ENCODE assay signal across 8 cellular contexts in genomic region chr11:86068138-86068861, GRCh38. TPM values are rescaled to one million over a fixed set of nuclear protein-coding genes. Genes with fewer than 3 reads are reported as not detected.
A peak's percentile ranks its signal among the peaks of the same experiment; 100 is the strongest.
DNase-seq lines count a peak whose midpoint lies in the region; ATAC-seq and TF ChIP-seq lines count a peak whose summit lies in the region.

No MANE protein-coding gene starts in this region.

- peaks cover 56% of the 10 kb centered on the region for H3K79me2 ChIP-seq in fibroblast of lung (ENCODE audit: control insufficient read depth, insufficient read depth, low read length)

- peaks cover 26% of the 10 kb centered on the region for H3K36me3 Mint-ChIP-seq in natural killer cell treated with Interleukin-12 subunit alpha and Interleukin-12 subunit beta and Interleukin-15 and Interleukin-18, amount 100 ng/mL, for 72 hours

- H3K4me3 ChIP-seq in fibroblast of lung (replicated peaks in 1 of 4; ENCODE audit: control extremely low read depth in 1 of 4, insufficient read depth in 1 of 4, low read depth in 3 of 4, low read length in 4 of 4) (peak overlapping the region; percentile 83 to 97 (median 85)), tibial artery (peak overlapping the region; percentile 78 to 85)

- no peaks in the 10 kb centered on the region for H3K9me3 Mint-ChIP-seq in natural killer cell treated with Interleukin-12 subunit alpha and Interleukin-12 subunit beta and Interleukin-15 and Interleukin-18, amount 100 ng/mL, for 72 hours

- no peak overlapping the region for H2AFZ ChIP-seq in fibroblast of lung (ENCODE audit: low read length)

- no peaks in the 10 kb centered on the region for H3K27me3 Mint-ChIP-seq in natural killer cell treated with Interleukin-12 subunit alpha and Interleukin-12 subunit beta and Interleukin-15 and Interleukin-18, amount 100 ng/mL, for 72 hours

- DNase-seq in NCI-H82 (lab: John Stamatoyannopoulos, UW), result peak; percentile 49
- DNase-seq in NCI-H82 treated with DMSO at 0.1 percent for 48 hours (lab: John Stamatoyannopoulos, UW; ENCODE audit: unreplicated experiment), result no peak
- peak; percentile 14 for DNase-seq in NCI-H524 treated with DMSO at 0.1 percent for 48 hours (lab: John Stamatoyannopoulos, UW)
- DNase-seq in activated T-helper 1 cell treated with Interleukin-2 at 50 U/mL for 16 hours (ENCODE audit: low read depth), result peak; percentile 10
- DNase-seq in fibroblast of lung (ENCODE audit: low read depth in 2 of 2), result no peak
- peak; percentile 65 for DNase-seq in natural killer cell treated with Interleukin-12 subunit alpha and Interleukin-12 subunit beta and Interleukin-15 and Interleukin-18, amount 100 ng/mL, for 72 hours (ENCODE audit: low spot score)
- DNase-seq in tibial artery, result peak; percentile 44 to 71

- H3K4me1 ChIP-seq in fibroblast of lung (ENCODE audit: control insufficient read depth, extremely low read depth, insufficient read depth, low read length) (peaks cover 17% of the 10 kb centered on the region), tibial artery (peaks cover 0 to 45% (median 20%) of the 10 kb centered on the region in 4 donors)

- H3K9ac ChIP-seq in fibroblast of lung (ENCODE audit: insufficient read depth, low read length), result peak overlapping the region; percentile 91

- H3K27me3 ChIP-seq in fibroblast of lung (ENCODE audit: control insufficient read depth, insufficient read depth, low read length) (no peaks in the 10 kb centered on the region), tibial artery (no peaks in the 10 kb centered on the region)

- H3K4me1 Mint-ChIP-seq in natural killer cell treated with Interleukin-12 subunit alpha and Interleukin-12 subunit beta and Interleukin-15 and Interleukin-18, amount 100 ng/mL, for 72 hours (ENCODE audit: low read depth in 2 of 2), result peaks cover 31 to 42% of the 10 kb centered on the region in 2 donors

- ATAC-seq in HG02840 (IDR thresholded peaks at IDR 0.05; ENCODE audit: low FRiP score, unreplicated experiment), result peak; percentile 5
- ATAC-seq in natural killer cell treated with Interleukin-12 subunit alpha and Interleukin-12 subunit beta and Interleukin-15 and Interleukin-18, amount 100 ng/mL, for 72 hours, result peak; percentile 24 to 38

- H4K20me1 ChIP-seq in fibroblast of lung (ENCODE audit: control insufficient read depth, extremely low read depth, insufficient read depth, low read length), result peaks cover 7% of the 10 kb centered on the region

- TF ChIP-seq CTCF in fibroblast of lung (conservative IDR thresholded peaks at IDR 0.05 in 1 of 2, IDR thresholded peaks at IDR 0.05 in 1 of 2; ENCODE audit: low read depth in 1 of 2, low read length in 2 of 2), result no peak
- TF ChIP-seq CTCF in tibial artery (IDR thresholded peaks at IDR 0.05), result no peak

- peak overlapping the region; percentile 93 to 94 for H3K27ac Mint-ChIP-seq in natural killer cell treated with Interleukin-12 subunit alpha and Interleukin-12 subunit beta and Interleukin-15 and Interleukin-18, amount 100 ng/mL, for 72 hours

- H3K27ac ChIP-seq in fibroblast of lung (ENCODE audit: insufficient read depth, low read length), result peak overlapping the region; percentile 94
- peak overlapping the region; percentile 94 to 97 for H3K27ac ChIP-seq in tibial artery

- H3K9me3 ChIP-seq in fibroblast of lung (ENCODE audit: control insufficient read depth, insufficient read depth, low read depth, low read length) (no peaks in the 10 kb centered on the region), tibial artery (no peaks in the 10 kb centered on the region)

- peak overlapping the region; percentile 99 for H3K4me3 Mint-ChIP-seq in natural killer cell treated with Interleukin-12 subunit alpha and Interleukin-12 subunit beta and Interleukin-15 and Interleukin-18, amount 100 ng/mL, for 72 hours

- H3K36me3 ChIP-seq in fibroblast of lung (ENCODE audit: control insufficient read depth, insufficient read depth, low read length) (no peaks in the 10 kb centered on the region), tibial artery (no peaks in the 10 kb centered on the region)

- intact Hi-C loops in tibial artery (cut with DNase I; ENCODE audit: low total_unique reads), result no loop called here

- no peak overlapping the region for H3K4me2 ChIP-seq in fibroblast of lung (ENCODE audit: extremely low read depth, insufficient read depth, low read length)

RNA-seq across cellular contexts. Expression of gene PICALM, which starts 0.6 kb away (rescaled TPM):
- total RNA-seq in fibroblast of lung, result 263 and 291 TPM in 2 replicates
- polyA plus RNA-seq in fibroblast of lung, result 264 and 322 TPM in 2 replicates
- polyA plus RNA-seq in fibroblast of lung (2012), result 149 and 165 TPM in 2 replicates
- polyA minus RNA-seq in fibroblast of lung (ENCODE audit: low replicate concordance), result 183 and 218 TPM in 2 replicates
- 100 to 1,000 TPM; 208 to 223 TPM for total RNA-seq in natural killer cell treated with Interleukin-12 subunit alpha and Interleukin-12 subunit beta and Interleukin-15 and Interleukin-18, amount 100 ng/mL, for 72 hours

Comparison
In these comparisons a context has a peak if more than half of its experiments do, and no peak if none do; other contexts are left out.
1. DNase-seq: peak in NCI-H82 (single experiment), NCI-H524 treated with DMSO at 0.1 percent for 48 hours (single experiment), activated T-helper 1 cell treated with Interleukin-2 at 50 U/mL for 16 hours (single experiment), natural killer cell treated with Interleukin-12 subunit alpha and Interleukin-12 subunit beta and Interleukin-15 and Interleukin-18, amount 100 ng/mL, for 72 hours (single experiment) and tibial artery (2 of 2); none in NCI-H82 treated with DMSO at 0.1 percent for 48 hours (single experiment) and fibroblast of lung (0 of 2).